Comparison of ENCODE assay signal across 26 cellular contexts in genomic region chr15:95622843-95623242, GRCh38.
DNase-seq lines count a peak whose midpoint lies in the region; ATAC-seq and TF ChIP-seq lines count a peak whose summit lies in the region.
"Had no signal": no experiment of that assay in that cellular context is flagged by ENCODE, and none has a peak within 500 bp of the region (broad histone marks: within the 10 kb centered on the region; RNA-seq: fewer than 3 reads in every experiment).

No MANE protein-coding gene starts in this region.

- no peak for TF ChIP-seq POLR2A in heart left ventricle (IDR thresholded peaks at IDR 0.05)

- TF ChIP-seq CTCF in heart left ventricle (IDR thresholded peaks at IDR 0.05) (no peak), HEK293 (tag by site-specific recombination; IDR thresholded peaks at IDR 0.05) (no peak), nephron (IDR thresholded peaks at IDR 0.05; ENCODE audit: unreplicated experiment in 3 of 3) (no peak)

- H3K27me3 Mint-ChIP-seq in nephron (ENCODE audit: low read depth): peaks cover 3% of the 10 kb centered on the region
- H3K27me3 Mint-ChIP-seq: CD4-positive, alpha-beta memory T cell had no signal

- H3K4me3 ChIP-seq in heart left ventricle (no peak overlapping the region), HEK293 (ENCODE audit: low read depth, low read length) (no peak overlapping the region)
- H3K4me3 ChIP-seq: BLaER1, GM12878 had no signal

- H3K4me1 Mint-ChIP-seq in nephron: peaks cover 27% of the 10 kb centered on the region
- H3K4me1 Mint-ChIP-seq: CD14-positive monocyte had no signal

- no peak for ATAC-seq in heart left ventricle
- no peak for ATAC-seq in GM18868 (IDR thresholded peaks at IDR 0.05; ENCODE audit: unreplicated experiment)
- ATAC-seq: GM12878 had no signal

- intact Hi-C loops in heart left ventricle (cut with DNase I): loop anchor here in 1 of 10 donors (10.0 kb wide), 1 partner anchor 222 kb away; no protein-coding TSS in a partner anchor
- intact Hi-C loops in cardiac septum (cut with DNase I): no loop called here

- CTCF ChIA-PET in HEK293 (lab: Yijun Ruan, JAX): no interaction called here

- peaks cover 13% of the 10 kb centered on the region for H3K36me3 Mint-ChIP-seq in nephron (ENCODE audit: low read depth)
- H3K36me3 Mint-ChIP-seq: CD14-positive monocyte; CD4-positive, alpha-beta memory T cell; CD4-positive, CD25-positive, alpha-beta regulatory T cell had no signal

- DNase-seq in heart left ventricle (no peak), cardiac septum (ENCODE audit: low spot score) (no peak), amniotic epithelial cell (ENCODE audit: low read depth) (peak; percentile 7), NCI-H446 treated with DMSO at 0.1 percent for 48 hours (lab: John Stamatoyannopoulos, UW) (no peak)
- DNase-seq in activated CD4-positive, alpha-beta T cell treated with anti-CD3 and anti-CD28 coated beads for 4 hours: no peak
- DNase-seq: 8988T; ACHN; BE2C; C1 segment of cervical spinal cord; CD4-positive, alpha-beta memory T cell; CD4-positive, CD25-positive, alpha-beta regulatory T cell; CD8-positive, alpha-beta memory T cell; COR-L47; DMS 273 treated with DMSO at 0.1 percent for 48 hours; DMS153; DMS53; DMS79; DND-41; EL; GDM1 had no signal

- H3K4me1 ChIP-seq in heart left ventricle (peaks cover 0 to 18% (median 0%) of the 10 kb centered on the region in 12 donors), HEK293 (ENCODE audit: control insufficient read depth, insufficient read depth, low read length) (no peaks in the 10 kb centered on the region; the same call in none of the 2 replicates)
- H3K4me1 ChIP-seq: BE2C had no signal

- H3K9me3 ChIP-seq in heart left ventricle (peaks cover 0 to 18% (median 1%) of the 10 kb centered on the region in 12 donors), HEK293 (ENCODE audit: control insufficient read depth, insufficient read depth, low read depth, low read length) (no peaks in the 10 kb centered on the region)
- H3K9me3 ChIP-seq: BE2C, BLaER1 had no signal

- no peaks in the 10 kb centered on the region for H3K27me3 ChIP-seq in heart left ventricle
- H3K27me3 ChIP-seq: BE2C, BLaER1 had no signal

- H3K27ac Mint-ChIP-seq in nephron: peak overlapping the region in 2 of 3 experiments; percentile 14 to 23
- H3K27ac Mint-ChIP-seq: CD14-positive monocyte; CD4-positive, alpha-beta memory T cell; CD4-positive, CD25-positive, alpha-beta regulatory T cell had no signal

- H3K36me3 ChIP-seq in heart left ventricle: no peaks in the 10 kb centered on the region
- no peaks in the 10 kb centered on the region for H3K36me3 ChIP-seq in HEK293 (ENCODE audit: control insufficient read depth in 2 of 2, insufficient read depth in 1 of 2, low read length in 2 of 2)
- H3K36me3 ChIP-seq: BE2C, BLaER1 had no signal

- POLR2A ChIA-PET in HEK293 (lab: Yijun Ruan, JAX): no interaction called here

- H3K9me3 Mint-ChIP-seq in nephron: peaks cover 22% of the 10 kb centered on the region

- H3K4me3 Mint-ChIP-seq in nephron: no peak overlapping the region
- H3K4me3 Mint-ChIP-seq: CD14-positive monocyte; CD4-positive, alpha-beta memory T cell; CD4-positive, CD25-positive, alpha-beta regulatory T cell; CD8-positive, alpha-beta memory T cell had no signal

- H3K27ac ChIP-seq in heart left ventricle (peak overlapping the region in 7 of 12 donors; percentile 18 to 69 (median 51)), HEK293 (ENCODE audit: extremely low read depth, low read depth, low read length) (no peak overlapping the region)
- H3K27ac ChIP-seq: BLaER1 had no signal

TF ChIP-seq in HEK293, 187 proteins besides CTCF, POLR2A, EP300 and RAD21:
- peak; percentile 57 for TF ChIP-seq SETDB1 (IDR thresholded peaks at IDR 0.05; ENCODE audit: insufficient read length, low read length)
- no peak for TF ChIP-seq ZSCAN16 (tag by site-specific recombination; IDR thresholded peaks at IDR 0.05)
- TF ChIP-seq TCF7L2 (IDR thresholded peaks at IDR 0.05; ENCODE audit: borderline replicate concordance, low read depth, low read length): no peak
- peak; percentile 91 for TF ChIP-seq ZNF169 (tag by site-specific recombination; IDR thresholded peaks at IDR 0.05)
- no peak for TF ChIP-seq ZNF132 (tag by site-specific recombination; IDR thresholded peaks at IDR 0.05; ENCODE audit: borderline replicate concordance)
- no peak for TF ChIP-seq GFI1B (tag by site-specific recombination; IDR thresholded peaks at IDR 0.05)
- TF ChIP-seq ZNF26 (tag by site-specific recombination; IDR thresholded peaks at IDR 0.05): no peak
- no peak for TF ChIP-seq MYNN (tag by site-specific recombination; IDR thresholded peaks at IDR 0.05; ENCODE audit: borderline replicate concordance)
- TF ChIP-seq ZNF292 (tag by site-specific recombination; IDR thresholded peaks at IDR 0.05; ENCODE audit: borderline replicate concordance, low read depth): no peak
- TF ChIP-seq ZFHX2 (tag by site-specific recombination; conservative IDR thresholded peaks at IDR 0.05): no peak
- TF ChIP-seq ZNF2 (tag by site-specific recombination; IDR thresholded peaks at IDR 0.05): no peak
- TF ChIP-seq ZNF366 (tag by site-specific recombination; conservative IDR thresholded peaks at IDR 0.05): no peak
- TF ChIP-seq BCL6B (tag by site-specific recombination; IDR thresholded peaks at IDR 0.05): no peak
- no peak for TF ChIP-seq ZNF37A (tag by site-specific recombination; IDR thresholded peaks at IDR 0.05)
- no peak for TF ChIP-seq ZBTB11 (tag by site-specific recombination; conservative IDR thresholded peaks at IDR 0.05; ENCODE audit: low read depth)
- TF ChIP-seq YY1 (tag by site-specific recombination; IDR thresholded peaks at IDR 0.05): no peak
- no peak for TF ChIP-seq ZNF645 (tag by site-specific recombination; IDR thresholded peaks at IDR 0.05)
- TF ChIP-seq ZNF701 (tag by site-specific recombination; IDR thresholded peaks at IDR 0.05): no peak
